ENCODE assay signal across 8 cellular contexts in genomic region chr6:132962936-132963579, GRCh38.
DNase-seq lines count a peak whose midpoint lies in the region; ATAC-seq lines count a peak whose summit lies in the region.

No MANE protein-coding gene starts in this region.

- ATAC-seq in HG02588 (IDR thresholded peaks at IDR 0.05; ENCODE audit: unreplicated experiment): peak; percentile 89

- peak; percentile 12 for DNase-seq in NCI-H187 (lab: John Stamatoyannopoulos, UW)
- no peak for DNase-seq in NCI-H187 treated with DMSO at 0.1 percent for 48 hours (lab: John Stamatoyannopoulos, UW)
- peak; percentile 40 for DNase-seq in NCI-H1092 (lab: John Stamatoyannopoulos, UW)
- DNase-seq in T-helper 2 cell: peak in 3 of 5 experiments; percentile 13 to 45 (median 30)
- DNase-seq in astrocyte of the hippocampus (ENCODE audit: low read depth, low spot score): peak; percentile 74
- peak; percentile 84 for DNase-seq in iPS-NIHi11 (ENCODE audit: low spot score)
- DNase-seq in stimulated activated CD4-positive, alpha-beta T cell treated with anti-CD3 and anti-CD28 coated beads, Interleukin-15, amount 100 ng/mL, for 48 hours (ENCODE audit: low read depth in 2 of 2): peak; percentile 17 to 40
